Comparison of ENCODE assay signal across 1 cellular context in the genomic region with DNA sequence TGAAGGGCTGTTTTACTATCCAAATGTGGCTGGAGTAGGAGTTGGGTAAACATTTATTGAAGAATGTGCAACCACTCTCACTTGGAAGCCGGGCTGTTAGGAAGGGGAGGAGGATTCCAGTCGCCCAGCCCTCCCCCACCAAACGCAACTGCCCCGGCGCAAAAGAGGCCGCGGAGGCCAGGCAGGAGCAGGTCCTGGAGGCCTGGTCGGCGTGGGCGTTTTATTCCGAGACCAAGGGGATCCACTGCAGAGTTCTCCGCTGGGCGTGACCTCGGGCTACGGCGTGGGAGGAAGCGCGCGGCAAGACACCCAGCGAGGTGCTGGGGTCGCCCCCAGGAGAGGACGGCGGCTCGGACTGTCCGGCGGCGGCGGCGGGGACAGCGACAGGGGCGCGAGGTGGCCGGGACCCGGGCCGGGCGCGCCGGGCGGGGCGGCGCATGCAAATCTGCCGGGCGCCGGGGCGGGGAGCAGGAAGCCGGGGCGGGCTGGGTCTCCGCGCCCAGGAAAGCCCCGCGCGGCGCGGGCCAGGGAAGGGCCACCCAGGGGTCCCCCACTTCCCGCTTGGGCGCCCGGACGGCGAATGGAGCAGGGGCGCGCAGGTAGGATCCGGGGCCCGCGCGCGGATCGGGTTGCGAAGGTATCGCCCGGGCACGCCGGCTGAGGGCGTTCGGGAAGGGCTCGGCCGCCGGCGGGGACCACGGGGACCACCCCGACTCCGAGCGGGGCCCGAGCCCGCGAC.
TF ChIP-seq lines count a peak whose summit lies in the region.

A gene (plus strand): TSS at position 553 of the 739 bp plus-strand sequence. CDS start 26,230 bp downstream, outside the sequence.

TF ChIP-seq in GM12878, 131 proteins besides CTCF, POLR2A, EP300 and RAD21:
- TF ChIP-seq, protein P1, sequence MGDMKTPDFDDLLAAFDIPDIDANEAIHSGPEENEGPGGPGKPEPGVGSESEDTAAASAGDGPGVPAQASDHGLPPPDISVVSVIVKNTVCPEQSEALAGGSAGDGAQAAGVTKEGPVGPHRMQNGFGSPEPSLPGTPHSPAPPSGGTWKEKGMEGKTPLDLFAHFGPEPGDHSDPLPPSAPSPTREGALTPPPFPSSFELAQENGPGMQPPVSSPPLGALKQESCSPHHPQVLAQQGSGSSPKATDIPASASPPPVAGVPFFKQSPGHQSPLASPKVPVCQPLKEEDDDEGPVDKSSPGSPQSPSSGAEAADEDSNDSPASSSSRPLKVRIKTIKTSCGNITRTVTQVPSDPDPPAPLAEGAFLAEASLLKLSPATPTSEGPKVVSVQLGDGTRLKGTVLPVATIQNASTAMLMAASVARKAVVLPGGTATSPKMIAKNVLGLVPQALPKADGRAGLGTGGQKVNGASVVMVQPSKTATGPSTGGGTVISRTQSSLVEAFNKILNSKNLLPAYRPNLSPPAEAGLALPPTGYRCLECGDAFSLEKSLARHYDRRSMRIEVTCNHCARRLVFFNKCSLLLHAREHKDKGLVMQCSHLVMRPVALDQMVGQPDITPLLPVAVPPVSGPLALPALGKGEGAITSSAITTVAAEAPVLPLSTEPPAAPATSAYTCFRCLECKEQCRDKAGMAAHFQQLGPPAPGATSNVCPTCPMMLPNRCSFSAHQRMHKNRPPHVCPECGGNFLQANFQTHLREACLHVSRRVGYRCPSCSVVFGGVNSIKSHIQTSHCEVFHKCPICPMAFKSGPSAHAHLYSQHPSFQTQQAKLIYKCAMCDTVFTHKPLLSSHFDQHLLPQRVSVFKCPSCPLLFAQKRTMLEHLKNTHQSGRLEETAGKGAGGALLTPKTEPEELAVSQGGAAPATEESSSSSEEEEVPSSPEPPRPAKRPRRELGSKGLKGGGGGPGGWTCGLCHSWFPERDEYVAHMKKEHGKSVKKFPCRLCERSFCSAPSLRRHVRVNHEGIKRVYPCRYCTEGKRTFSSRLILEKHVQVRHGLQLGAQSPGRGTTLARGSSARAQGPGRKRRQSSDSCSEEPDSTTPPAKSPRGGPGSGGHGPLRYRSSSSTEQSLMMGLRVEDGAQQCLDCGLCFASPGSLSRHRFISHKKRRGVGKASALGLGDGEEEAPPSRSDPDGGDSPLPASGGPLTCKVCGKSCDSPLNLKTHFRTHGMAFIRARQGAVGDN (IDR thresholded peaks at IDR 0.05), result peak; percentile 70
- TF ChIP-seq CEBPB (IDR thresholded peaks at IDR 0.05; ENCODE audit: borderline replicate concordance in 1 of 2, low read depth in 2 of 2, low read length in 2 of 2) (no peak), CHD4 (IDR thresholded peaks at IDR 0.05) (no peak), BHLHE40 (IDR thresholded peaks at IDR 0.05; ENCODE audit: borderline replicate concordance in 1 of 2, low read depth in 2 of 2, low read length in 1 of 2) (peak; percentile 33 to 72; a peak in 3 of 4 replicates), SMAD1 (IDR thresholded peaks at IDR 0.05; ENCODE audit: low read depth, partially characterized antibody) (no peak), TAF1 (IDR thresholded peaks at IDR 0.05; ENCODE audit: borderline replicate concordance, low read depth, low read length) (peak; percentile 14; the same call in 1 of the 2 replicates), PAX8 (IDR thresholded peaks at IDR 0.05) (no peak), SREBF2 (IDR thresholded peaks at IDR 0.05; ENCODE audit: low read length) (no peak), RB1 (IDR thresholded peaks at IDR 0.05; ENCODE audit: borderline replicate concordance) (no peak; the same call in 1 of the 2 replicates), SREBF1 (IDR thresholded peaks at IDR 0.05; ENCODE audit: low read length) (no peak), JUND (IDR thresholded peaks at IDR 0.05; ENCODE audit: low read depth, low read length) (no peak), ETV6 (conservative IDR thresholded peaks at IDR 0.05 in 1 of 2, IDR thresholded peaks at IDR 0.05 in 1 of 2; ENCODE audit: borderline replicate concordance in 1 of 2, low read depth in 1 of 2) (no peak), PML (IDR thresholded peaks at IDR 0.05; ENCODE audit: low read length) (no peak), EED (IDR thresholded peaks at IDR 0.05; ENCODE audit: low read depth) (peak; percentile 34; the same call in 1 of the 2 replicates), DPF2 (IDR thresholded peaks at IDR 0.05) (peak; percentile 92), EGR1 (IDR thresholded peaks at IDR 0.05; ENCODE audit: borderline replicate concordance in 1 of 2, low read depth in 2 of 2, low read length in 2 of 2) (peak; percentile 38 to 92; a peak in 2 of 3 replicates), RELA (IDR thresholded peaks at IDR 0.05; ENCODE audit: borderline replicate concordance, partially characterized antibody) (peak; percentile 52), MTA2 (IDR thresholded peaks at IDR 0.05; ENCODE audit: low read depth) (no peak), FOXK2 (IDR thresholded peaks at IDR 0.05) (no peak), HCFC1 (IDR thresholded peaks at IDR 0.05; ENCODE audit: low read length) (no peak), BACH1 (IDR thresholded peaks at IDR 0.05; ENCODE audit: borderline replicate concordance) (peak; percentile 55; the same call in 1 of the 2 replicates), ESRRA (IDR thresholded peaks at IDR 0.05; ENCODE audit: low read length) (no peak), SIX5 (IDR thresholded peaks at IDR 0.05; ENCODE audit: low read depth, low read length, severe bottlenecking) (no peak), IKZF1 (conservative IDR thresholded peaks at IDR 0.05) (peak; percentile 88), MTA3 (IDR thresholded peaks at IDR 0.05; ENCODE audit: borderline replicate concordance, low read length) (no peak), HDAC6 (IDR thresholded peaks at IDR 0.05; ENCODE audit: unreplicated experiment) (peak; percentile 78), POU2F2 (IDR thresholded peaks at IDR 0.05; ENCODE audit: borderline replicate concordance, low read depth, low read length) (0 out of 3 replicates have a peak, but pooled peaks have one; percentile 21), SMARCA5 (IDR thresholded peaks at IDR 0.05) (peak; percentile 32; the same call in 1 of the 2 replicates), POLR2AphosphoS5 (IDR thresholded peaks at IDR 0.05; ENCODE audit: low read length) (peak; percentile 72; the same call in 1 of the 2 replicates), SIN3A (IDR thresholded peaks at IDR 0.05; ENCODE audit: low read depth, low read length) (no peak), GATAD2B (conservative IDR thresholded peaks at IDR 0.05; ENCODE audit: low read depth) (peak; percentile 92), HDGF (IDR thresholded peaks at IDR 0.05) (peak; percentile 46; the same call in 1 of the 2 replicates), IKZF2 (IDR thresholded peaks at IDR 0.05) (peak; percentile 50 to 66; a peak in 3 of 4 replicates), NR2F1 (conservative IDR thresholded peaks at IDR 0.05) (peak; percentile 87), MXI1 (IDR thresholded peaks at IDR 0.05; ENCODE audit: low read depth, low read length) (0 out of 2 replicates have a peak, but pooled peaks have one; percentile 24)
- TF ChIP-seq, protein P2, sequence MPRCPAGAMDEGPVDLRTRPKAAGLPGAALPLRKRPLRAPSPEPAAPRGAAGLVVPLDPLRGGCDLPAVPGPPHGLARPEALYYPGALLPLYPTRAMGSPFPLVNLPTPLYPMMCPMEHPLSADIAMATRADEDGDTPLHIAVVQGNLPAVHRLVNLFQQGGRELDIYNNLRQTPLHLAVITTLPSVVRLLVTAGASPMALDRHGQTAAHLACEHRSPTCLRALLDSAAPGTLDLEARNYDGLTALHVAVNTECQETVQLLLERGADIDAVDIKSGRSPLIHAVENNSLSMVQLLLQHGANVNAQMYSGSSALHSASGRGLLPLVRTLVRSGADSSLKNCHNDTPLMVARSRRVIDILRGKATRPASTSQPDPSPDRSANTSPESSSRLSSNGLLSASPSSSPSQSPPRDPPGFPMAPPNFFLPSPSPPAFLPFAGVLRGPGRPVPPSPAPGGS (IDR thresholded peaks at IDR 0.05; ENCODE audit: borderline replicate concordance, insufficient read depth, low read depth, low read length, poor library complexity, severe bottlenecking), result no peak
- TF ChIP-seq, protein P3, sequence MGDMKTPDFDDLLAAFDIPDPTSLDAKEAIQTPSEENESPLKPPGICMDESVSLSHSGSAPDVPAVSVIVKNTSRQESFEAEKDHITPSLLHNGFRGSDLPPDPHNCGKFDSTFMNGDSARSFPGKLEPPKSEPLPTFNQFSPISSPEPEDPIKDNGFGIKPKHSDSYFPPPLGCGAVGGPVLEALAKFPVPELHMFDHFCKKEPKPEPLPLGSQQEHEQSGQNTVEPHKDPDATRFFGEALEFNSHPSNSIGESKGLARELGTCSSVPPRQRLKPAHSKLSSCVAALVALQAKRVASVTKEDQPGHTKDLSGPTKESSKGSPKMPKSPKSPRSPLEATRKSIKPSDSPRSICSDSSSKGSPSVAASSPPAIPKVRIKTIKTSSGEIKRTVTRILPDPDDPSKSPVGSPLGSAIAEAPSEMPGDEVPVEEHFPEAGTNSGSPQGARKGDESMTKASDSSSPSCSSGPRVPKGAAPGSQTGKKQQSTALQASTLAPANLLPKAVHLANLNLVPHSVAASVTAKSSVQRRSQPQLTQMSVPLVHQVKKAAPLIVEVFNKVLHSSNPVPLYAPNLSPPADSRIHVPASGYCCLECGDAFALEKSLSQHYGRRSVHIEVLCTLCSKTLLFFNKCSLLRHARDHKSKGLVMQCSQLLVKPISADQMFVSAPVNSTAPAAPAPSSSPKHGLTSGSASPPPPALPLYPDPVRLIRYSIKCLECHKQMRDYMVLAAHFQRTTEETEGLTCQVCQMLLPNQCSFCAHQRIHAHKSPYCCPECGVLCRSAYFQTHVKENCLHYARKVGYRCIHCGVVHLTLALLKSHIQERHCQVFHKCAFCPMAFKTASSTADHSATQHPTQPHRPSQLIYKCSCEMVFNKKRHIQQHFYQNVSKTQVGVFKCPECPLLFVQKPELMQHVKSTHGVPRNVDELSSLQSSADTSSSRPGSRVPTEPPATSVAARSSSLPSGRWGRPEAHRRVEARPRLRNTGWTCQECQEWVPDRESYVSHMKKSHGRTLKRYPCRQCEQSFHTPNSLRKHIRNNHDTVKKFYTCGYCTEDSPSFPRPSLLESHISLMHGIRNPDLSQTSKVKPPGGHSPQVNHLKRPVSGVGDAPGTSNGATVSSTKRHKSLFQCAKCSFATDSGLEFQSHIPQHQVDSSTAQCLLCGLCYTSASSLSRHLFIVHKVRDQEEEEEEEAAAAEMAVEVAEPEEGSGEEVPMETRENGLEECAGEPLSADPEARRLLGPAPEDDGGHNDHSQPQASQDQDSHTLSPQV (IDR thresholded peaks at IDR 0.05), result no peak
- TF ChIP-seq, protein P4, sequence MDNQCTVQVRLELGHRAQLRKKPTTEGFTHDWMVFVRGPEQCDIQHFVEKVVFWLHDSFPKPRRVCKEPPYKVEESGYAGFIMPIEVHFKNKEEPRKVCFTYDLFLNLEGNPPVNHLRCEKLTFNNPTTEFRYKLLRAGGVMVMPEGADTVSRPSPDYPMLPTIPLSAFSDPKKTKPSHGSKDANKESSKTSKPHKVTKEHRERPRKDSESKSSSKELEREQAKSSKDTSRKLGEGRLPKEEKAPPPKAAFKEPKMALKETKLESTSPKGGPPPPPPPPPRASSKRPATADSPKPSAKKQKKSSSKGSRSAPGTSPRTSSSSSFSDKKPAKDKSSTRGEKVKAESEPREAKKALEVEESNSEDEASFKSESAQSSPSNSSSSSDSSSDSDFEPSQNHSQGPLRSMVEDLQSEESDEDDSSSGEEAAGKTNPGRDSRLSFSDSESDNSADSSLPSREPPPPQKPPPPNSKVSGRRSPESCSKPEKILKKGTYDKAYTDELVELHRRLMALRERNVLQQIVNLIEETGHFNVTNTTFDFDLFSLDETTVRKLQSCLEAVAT (IDR thresholded peaks at IDR 0.05), result 0 out of 2 replicates have a peak, but pooled peaks have one; percentile 22
- TF ChIP-seq, protein P5, sequence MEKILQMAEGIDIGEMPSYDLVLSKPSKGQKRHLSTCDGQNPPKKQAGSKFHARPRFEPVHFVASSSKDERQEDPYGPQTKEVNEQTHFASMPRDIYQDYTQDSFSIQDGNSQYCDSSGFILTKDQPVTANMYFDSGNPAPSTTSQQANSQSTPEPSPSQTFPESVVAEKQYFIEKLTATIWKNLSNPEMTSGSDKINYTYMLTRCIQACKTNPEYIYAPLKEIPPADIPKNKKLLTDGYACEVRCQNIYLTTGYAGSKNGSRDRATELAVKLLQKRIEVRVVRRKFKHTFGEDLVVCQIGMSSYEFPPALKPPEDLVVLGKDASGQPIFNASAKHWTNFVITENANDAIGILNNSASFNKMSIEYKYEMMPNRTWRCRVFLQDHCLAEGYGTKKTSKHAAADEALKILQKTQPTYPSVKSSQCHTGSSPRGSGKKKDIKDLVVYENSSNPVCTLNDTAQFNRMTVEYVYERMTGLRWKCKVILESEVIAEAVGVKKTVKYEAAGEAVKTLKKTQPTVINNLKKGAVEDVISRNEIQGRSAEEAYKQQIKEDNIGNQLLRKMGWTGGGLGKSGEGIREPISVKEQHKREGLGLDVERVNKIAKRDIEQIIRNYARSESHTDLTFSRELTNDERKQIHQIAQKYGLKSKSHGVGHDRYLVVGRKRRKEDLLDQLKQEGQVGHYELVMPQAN (conservative IDR thresholded peaks at IDR 0.05), result peak; percentile 70
- TF ChIP-seq, protein P6, sequence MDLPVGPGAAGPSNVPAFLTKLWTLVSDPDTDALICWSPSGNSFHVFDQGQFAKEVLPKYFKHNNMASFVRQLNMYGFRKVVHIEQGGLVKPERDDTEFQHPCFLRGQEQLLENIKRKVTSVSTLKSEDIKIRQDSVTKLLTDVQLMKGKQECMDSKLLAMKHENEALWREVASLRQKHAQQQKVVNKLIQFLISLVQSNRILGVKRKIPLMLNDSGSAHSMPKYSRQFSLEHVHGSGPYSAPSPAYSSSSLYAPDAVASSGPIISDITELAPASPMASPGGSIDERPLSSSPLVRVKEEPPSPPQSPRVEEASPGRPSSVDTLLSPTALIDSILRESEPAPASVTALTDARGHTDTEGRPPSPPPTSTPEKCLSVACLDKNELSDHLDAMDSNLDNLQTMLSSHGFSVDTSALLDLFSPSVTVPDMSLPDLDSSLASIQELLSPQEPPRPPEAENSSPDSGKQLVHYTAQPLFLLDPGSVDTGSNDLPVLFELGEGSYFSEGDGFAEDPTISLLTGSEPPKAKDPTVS (IDR thresholded peaks at IDR 0.05; ENCODE audit: low read depth, low read length), result no peak
- TF ChIP-seq, protein P7, sequence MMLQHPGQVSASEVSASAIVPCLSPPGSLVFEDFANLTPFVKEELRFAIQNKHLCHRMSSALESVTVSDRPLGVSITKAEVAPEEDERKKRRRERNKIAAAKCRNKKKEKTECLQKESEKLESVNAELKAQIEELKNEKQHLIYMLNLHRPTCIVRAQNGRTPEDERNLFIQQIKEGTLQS (IDR thresholded peaks at IDR 0.05; ENCODE audit: borderline replicate concordance, extremely low read depth, low read depth, low read length), result no peak
